ENCODE assay signal across 8 cellular contexts in the genomic region with DNA sequence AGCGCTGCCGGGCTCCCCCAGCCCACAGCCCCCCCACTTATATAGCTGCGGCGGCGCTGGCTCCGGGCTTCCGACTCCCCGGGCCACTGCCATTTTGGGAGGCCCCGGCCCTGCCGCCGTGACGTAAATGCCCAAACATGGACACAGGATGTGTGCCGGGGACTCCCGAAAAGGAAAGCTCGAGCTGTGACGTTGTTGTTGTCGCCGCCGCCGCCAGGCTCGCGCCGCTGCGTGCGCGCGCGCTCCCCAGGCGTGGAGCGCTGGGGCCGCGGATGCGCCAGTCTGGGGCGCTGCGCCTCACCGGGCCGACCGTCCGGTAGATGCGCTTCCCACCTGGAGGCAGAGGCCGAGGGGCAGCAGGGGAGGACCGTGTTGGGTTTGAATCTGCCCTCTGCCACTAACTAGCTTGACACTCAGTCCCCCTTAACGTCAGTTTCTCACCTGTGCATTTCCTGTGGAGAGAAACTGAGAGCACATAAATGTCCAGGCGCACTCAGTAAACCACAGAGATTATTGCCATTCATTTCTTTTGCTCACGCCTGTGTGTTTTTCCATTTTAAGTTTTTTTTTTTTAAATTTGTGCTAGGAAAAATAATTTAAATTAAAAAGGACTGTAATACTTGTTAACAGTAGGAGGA. TPM values are rescaled to one million over a fixed set of nuclear protein-coding genes. Genes with fewer than 3 reads are reported as not detected.
DNase-seq lines count a peak whose midpoint lies in the region; ATAC-seq and TF ChIP-seq lines count a peak whose summit lies in the region.

Gene EGR4, minus strand, starts transcription at position 15 of the 638 bp plus-strand sequence. CDS start 231 bp downstream, outside the sequence.

- H3K9me3 ChIP-seq in DOHH2 (ENCODE audit: control insufficient read depth, insufficient read depth, low read length) (no peaks in the 10 kb centered on the region), ovary (no peaks in the 10 kb centered on the region), tibial artery (no peaks in the 10 kb centered on the region)

- 1 to 2% (median 1%) methylated on average over 28 to 45 of the region's 45 CpGs for whole genome bisulfite sequencing in ovary, 3 donors

- peaks cover 2% of the 10 kb centered on the region; the same call in 1 of the 2 replicates for H3F3A ChIP-seq in DOHH2 (ENCODE audit: control insufficient read depth, insufficient read depth)

- H3K4me1 ChIP-seq in DOHH2 (ENCODE audit: control insufficient read depth, low read length): peaks cover 5% of the 10 kb centered on the region; the same call in 1 of the 2 replicates
- no peaks in the 10 kb centered on the region for H3K4me1 ChIP-seq in foreskin keratinocyte
- H3K4me1 ChIP-seq in ovary (ENCODE audit: insufficient read depth): peaks cover 10% of the 10 kb centered on the region
- peaks cover 0 to 27% (median 16%) of the 10 kb centered on the region in 4 donors for H3K4me1 ChIP-seq in tibial artery

- H3K27ac ChIP-seq in DOHH2 (ENCODE audit: low read depth, low read length) (no peak within 1 kb of the TSS), foreskin keratinocyte (no peak within 1 kb of the TSS), ovary (no peak within 1 kb of the TSS), tibial artery (no peak within 1 kb of the TSS)

- TF ChIP-seq EP300 in ovary (IDR thresholded peaks at IDR 0.05): no peak

- peak within 1 kb of the TSS; percentile 83 for H3K4me2 ChIP-seq in DOHH2 (ENCODE audit: low read length)

- DNase-seq in H7 (peak; percentile 97), LHCN-M2 (ENCODE audit: low read depth) (peak; percentile 56), activated gamma-delta T cell (lab: John Stamatoyannopoulos, UW) (peak; percentile 79), foreskin keratinocyte (no peak), ovary (peak in 2 of 5 donors; percentile 25 to 43), tibial artery (peak in 1 of 2 donors; percentile 59)

- H3K36me3 ChIP-seq in DOHH2 (ENCODE audit: control insufficient read depth, low read length) (no peaks in the 10 kb centered on the region), H7 (replicated peaks; ENCODE audit: control insufficient read depth, insufficient read depth, low read length) (no peaks in the 10 kb centered on the region), ovary (no peaks in the 10 kb centered on the region), tibial artery (no peaks in the 10 kb centered on the region)

- intact Hi-C loops in ovary (cut with DNase I) (no loop called here), tibial artery (cut with DNase I; ENCODE audit: low total_unique reads) (no loop called here)

- ATAC-seq in foreskin keratinocyte: peak; percentile 45

- H3K4me3 ChIP-seq in DOHH2 (ENCODE audit: low read length) (peak within 1 kb of the TSS; percentile 73), H7 (ENCODE audit: insufficient read depth, low read depth, low read length) (peak within 1 kb of the TSS; percentile 50), ovary (peak within 1 kb of the TSS; percentile 9), tibial artery (peak within 1 kb of the TSS; percentile 12 to 42)

- TF ChIP-seq CTCF in DOHH2 (IDR thresholded peaks at IDR 0.05; ENCODE audit: low read depth, low read length, poor library complexity, severe bottlenecking) (no peak), foreskin keratinocyte (conservative IDR thresholded peaks at IDR 0.05) (peak; percentile 15), ovary (IDR thresholded peaks at IDR 0.05) (no peak), tibial artery (IDR thresholded peaks at IDR 0.05) (no peak)

- TF ChIP-seq POLR2A in Raji (IDR thresholded peaks at IDR 0.05; ENCODE audit: insufficient read depth, low read depth, low read length): peak; percentile 74
- TF ChIP-seq POLR2A in ovary (IDR thresholded peaks at IDR 0.05): no peak

- H3K27me3 ChIP-seq in DOHH2 (ENCODE audit: control insufficient read depth, low read length) (peaks cover 71% of the 10 kb centered on the region), H7 (ENCODE audit: control insufficient read depth, insufficient read depth, low read length) (peaks cover 81% of the 10 kb centered on the region), foreskin keratinocyte (peaks cover 92% of the 10 kb centered on the region), ovary (peaks cover 10% of the 10 kb centered on the region), tibial artery (peaks cover 0 to 82% of the 10 kb centered on the region in 2 donors)

- H4K20me1 ChIP-seq in DOHH2 (ENCODE audit: control insufficient read depth, insufficient read depth, low read depth, low read length): peaks cover 4% of the 10 kb centered on the region

- no peaks in the 10 kb centered on the region for H3K79me2 ChIP-seq in DOHH2 (ENCODE audit: control insufficient read depth, low read length)

- H3K9me2 ChIP-seq in DOHH2 (replicated peaks; ENCODE audit: control insufficient read depth, low read length): no peaks in the 10 kb centered on the region

RNA-seq across cellular contexts. Expression of gene EGR4, which starts in this region (rescaled TPM):
- total RNA-seq in H7 (2014; rRNA removed; shearing (Covaris generic)): 0.04 TPM in 1 of 2 replicates, not detected in the other
- total RNA-seq in LHCN-M2 (2014; rRNA removed) (not detected in 2 replicates), foreskin keratinocyte (not detected in 2 replicates), ovary (under 1 TPM in 1 of 7 donors, not detected in 6; 0.13 TPM)
- polyA plus RNA-seq in LHCN-M2 (2012): not detected
- polyA plus RNA-seq in foreskin keratinocyte (not detected in 2 replicates), ovary (under 1 TPM in 1 of 2 donors, not detected in 1; 0.04 TPM)

Comparison
In these comparisons a context has a peak if more than half of its experiments do, and no peak if none do; other contexts are left out.
1. Peak in DNase-seq and H3K4me3 ChIP-seq in H7; RNA of the gene not detected or under 1 TPM.
2. Peak in DNase-seq in LHCN-M2; RNA of the gene not detected or under 1 TPM.
3. Peak in ATAC-seq in foreskin keratinocyte; RNA of the gene not detected or under 1 TPM.
4. H3K4me3 ChIP-seq: peak in every context shown above with its lines; median percentile 73 in DOHH2; 50 in H7; 27 in tibial artery; 9 in ovary.